Comparison of ENCODE assay signal across 7 cellular contexts in the genomic region with DNA sequence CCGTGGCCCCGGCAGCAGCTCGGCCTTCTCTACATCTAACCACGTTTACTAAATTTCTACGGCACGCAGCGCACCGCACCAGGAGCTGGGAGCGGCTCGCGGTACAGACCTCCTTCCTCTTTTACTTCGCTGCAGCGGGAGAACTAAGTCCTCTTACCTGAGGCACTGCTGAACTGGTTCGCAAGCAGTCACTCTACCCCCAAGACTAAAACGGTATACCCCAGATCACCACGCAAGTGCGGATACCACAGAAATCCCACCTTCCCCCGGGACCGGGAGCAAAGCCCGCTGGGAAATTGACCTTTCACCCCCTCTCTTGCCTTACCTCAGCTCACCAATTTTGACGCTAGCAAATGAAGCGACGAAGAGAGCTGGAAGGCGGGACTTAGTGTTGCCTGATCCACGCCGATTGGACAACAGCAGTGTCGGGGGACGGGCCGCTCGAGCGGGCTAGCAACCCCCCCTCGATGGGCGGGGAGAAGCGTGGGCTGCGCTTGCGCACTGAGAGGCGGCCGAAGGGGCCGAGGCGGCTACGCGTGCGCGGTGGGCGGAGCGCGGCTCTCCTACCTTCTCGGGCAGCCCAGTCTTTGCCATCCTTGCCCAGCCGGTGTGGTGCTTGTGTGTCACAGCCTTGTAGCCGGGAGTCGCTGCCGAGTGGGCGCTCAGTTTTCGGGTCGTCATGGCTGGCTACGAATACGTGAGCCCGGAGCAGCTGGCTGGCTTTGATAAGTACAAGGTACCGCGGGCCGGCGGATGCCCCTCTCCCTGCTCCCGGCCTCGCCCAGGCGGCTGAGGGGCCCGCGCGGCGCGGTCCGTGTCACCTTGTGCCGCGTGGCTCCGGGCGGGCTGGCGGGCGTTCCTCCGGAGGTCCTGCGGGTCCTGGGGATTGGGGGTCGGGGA. TPM values are rescaled to one million over a fixed set of nuclear protein-coding genes. Genes with fewer than 3 reads are reported as not detected.
DNase-seq lines count a peak whose midpoint lies in the region; ATAC-seq and TF ChIP-seq lines count a peak whose summit lies in the region.

TSS of gene SELENOI (plus strand) at position 590 of the 900 bp plus-strand sequence. CDS start at position 680, 90 bp downstream.

- peak within 1 kb of the TSS; percentile 94 for H3K27ac ChIP-seq in hepatocyte

- DNase-seq in NCI-H2081 (lab: John Stamatoyannopoulos, UW) (peak; percentile 100), T1000 (lab: John Stamatoyannopoulos, UW) (peak; percentile 97), astrocyte of the spinal cord (ENCODE audit: low read depth, low spot score) (peak; percentile 99), hepatocyte (ENCODE audit: low spot score) (peak; percentile 100), renal cortical epithelial cell (ENCODE audit: low read depth) (peak; percentile 98)

- H3K36me3 ChIP-seq in hepatocyte (replicated peaks; ENCODE audit: insufficient read depth, low read depth) = no peaks in the 10 kb centered on the region

- H3K4me1 ChIP-seq in hepatocyte (ENCODE audit: insufficient read depth) = peaks cover 16% of the 10 kb centered on the region

- peak within 1 kb of the TSS; percentile 28 for H2AFZ ChIP-seq in hepatocyte

- H3K79me2 ChIP-seq in hepatocyte = peaks cover 56% of the 10 kb centered on the region

- ATAC-seq in GM18508 (IDR thresholded peaks at IDR 0.05; ENCODE audit: insufficient read depth, unreplicated experiment) (peak; percentile 84), HG03025 (IDR thresholded peaks at IDR 0.05; ENCODE audit: low FRiP score, unreplicated experiment) (peak; percentile 92)

- H3K27me3 ChIP-seq in hepatocyte = no peaks in the 10 kb centered on the region

- peak within 1 kb of the TSS; percentile 87 for H3K4me3 ChIP-seq in astrocyte of the spinal cord (ENCODE audit: low read depth, low read length)
- H3K4me3 ChIP-seq in hepatocyte = peak within 1 kb of the TSS; percentile 88

- H3K9me2 ChIP-seq in hepatocyte (replicated peaks; ENCODE audit: insufficient read depth) = no peaks in the 10 kb centered on the region

- TF ChIP-seq CTCF in astrocyte of the spinal cord (IDR thresholded peaks at IDR 0.05; ENCODE audit: low read depth, low read length) (no peak), hepatocyte (IDR thresholded peaks at IDR 0.05; ENCODE audit: poor library complexity) (peak; percentile 4)

- H3K4me2 ChIP-seq in hepatocyte = peak within 1 kb of the TSS; percentile 94

- 1% methylated on average over 79 of the region's 80 CpGs for WGBS in hepatocyte (ENCODE audit: low lambda C conversion rate, missing lambda C conversion rate)

- H4K20me1 ChIP-seq in hepatocyte (ENCODE audit: insufficient read depth, poor library complexity, severe bottlenecking) = peaks cover 17% of the 10 kb centered on the region

- in situ Hi-C loops in astrocyte of the spinal cord (cut with HindIII; ENCODE audit: low sequenced_read_pairs) = no loop called here

- no peaks in the 10 kb centered on the region for H3K9me3 ChIP-seq in hepatocyte (ENCODE audit: low read depth)

RNA-seq across cellular contexts. Expression of gene SELENOI, which starts in this region (rescaled TPM):
- total RNA-seq in hepatocyte = 31.5 and 34.4 TPM in 2 replicates
- 6.4 and 10.1 TPM in 2 replicates for polyA plus RNA-seq in hepatocyte
- 21.4 and 46.7 TPM in 2 replicates for total RNA-seq in renal cortical epithelial cell

Comparison
In these comparisons a context has a peak if more than half of its experiments do, and no peak if none do; other contexts are left out.
1. Peak in every context shown above with its lines: DNase-seq, ATAC-seq, H3K4me3 ChIP-seq and H3K27ac ChIP-seq.